Comparison of ENCODE assay signal across 14 cellular contexts in genomic region chr9:136704741-136705140, GRCh38. TPM values are rescaled to one million over a fixed set of nuclear protein-coding genes. Genes with fewer than 3 reads are reported as not detected.
"Had no signal": no experiment of that assay in that cellular context is flagged by ENCODE, and none has a peak within 500 bp of the region (broad histone marks: within the 10 kb centered on the region; RNA-seq: fewer than 3 reads in every experiment).

No MANE protein-coding gene starts in this region.

RNA-seq across cellular contexts. Expression of gene DIPK1B, which starts 7.6 kb away (rescaled TPM):
- total RNA-seq: activated CD4-positive, alpha-beta T cell treated with anti-CD3 and anti-CD28 coated beads, Interleukin-2, amount 10 ng/mL, durations not matched to agents 7 days and 5 days; activated CD8-positive, alpha-beta memory T cell treated with anti-CD3 and anti-CD28 coated beads, Interleukin-2, amount 10 ng/mL, durations not matched to agents 7 days and 5 days; bronchial epithelial cell had no signal

RNA-seq across cellular contexts. Expression of gene LCN10, which starts 38.0 kb away (rescaled TPM):
- total RNA-seq: activated CD4-positive, alpha-beta memory T cell treated with anti-CD3 and anti-CD28 coated beads, Interleukin-2, amount 10 ng/mL, durations not matched to agents 7 days and 5 days; activated CD4-positive, alpha-beta T cell treated with anti-CD3 and anti-CD28 coated beads, Interleukin-2, amount 10 ng/mL, durations not matched to agents 7 days and 5 days; bronchial epithelial cell had no signal

RNA-seq across cellular contexts. Expression of gene LCN6, which starts 43.6 kb away (rescaled TPM):
- total RNA-seq: activated CD4-positive, alpha-beta T cell treated with anti-CD3 and anti-CD28 coated beads for 36 hours; activated CD4-positive, alpha-beta T cell treated with anti-CD3 and anti-CD28 coated beads, Interleukin-2, amount 10 ng/mL, durations not matched to agents 7 days and 5 days; activated CD8-positive, alpha-beta memory T cell treated with anti-CD3 and anti-CD28 coated beads, Interleukin-2, amount 10 ng/mL, durations not matched to agents 7 days and 5 days; activated CD8-positive, alpha-beta T cell treated with anti-CD3 and anti-CD28 coated beads, Interleukin-2, amount 10 ng/mL, durations not matched to agents 7 days and 5 days; activated naive CD8-positive, alpha-beta T cell treated with anti-CD3 and anti-CD28 coated beads, Interleukin-2, amount 10 ng/mL, durations not matched to agents 7 days and 5 days; activated T-helper 2 cell treated with anti-CD3 and anti-CD28 coated beads, Interferon-gamma antibody, Interleukin-2, Interleukin-4, amounts not matched to agents 10 μg/mL and 5 μg/mL and 100 μg/mL, durations not matched to agents 14 hours and 24 hours and 36 hours; bronchial epithelial cell; cardiac muscle cell; T-cell; T-helper 1 cell treated with Interleukin-12 subunit alpha and Interleukin-12 subunit beta and Interleukin-4 antibody, amounts not matched to agents 30 ng/mL and 1 ng/mL, for 36 hours; T-helper 17 cell; T-helper 2 cell treated with Interferon-gamma antibody and Interleukin-4, amounts not matched to agents 100 ng/mL and 5 ng/mL, for 36 hours; WTC11 had no signal
- polyA plus RNA-seq: cardiac muscle cell had no signal
